ENCODE assay signal across 9 cellular contexts in the genomic region with DNA sequence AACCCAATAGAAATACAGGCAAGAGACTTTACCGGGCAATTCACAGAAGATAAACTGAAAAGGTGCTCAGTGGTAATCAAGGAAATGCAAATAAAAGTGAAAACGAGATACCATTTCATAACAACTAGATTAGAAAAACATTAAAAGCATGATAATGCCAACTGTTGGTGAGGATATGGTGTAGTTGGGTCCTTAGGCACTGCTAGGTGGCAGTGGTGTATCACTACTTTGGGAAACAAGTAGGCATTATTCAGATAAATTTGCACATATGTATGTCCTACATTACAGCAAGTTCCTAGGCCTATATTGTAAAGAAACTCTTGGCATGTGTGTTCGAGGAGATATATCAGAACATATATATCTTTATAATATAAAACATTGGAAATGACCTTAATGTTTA. TPM values are rescaled to one million over a fixed set of nuclear protein-coding genes. Genes with fewer than 3 reads are reported as not detected.
DNase-seq lines count a peak whose midpoint lies in the region; ATAC-seq and TF ChIP-seq lines count a peak whose summit lies in the region.
"Had no signal": no experiment of that assay in that cellular context is flagged by ENCODE, and none has a peak within 500 bp of the region (broad histone marks: within the 10 kb centered on the region; RNA-seq: fewer than 3 reads in every experiment).

No MANE protein-coding gene starts in this region.

- CTCF ChIA-PET in AG04449 (lab: Yijun Ruan, JAX) (no interaction called here), PC-3 (lab: Charles Lee) (interaction anchor here (0.7 kb wide), 1 partner anchor 135 kb away, joined by 6 read pairs; no protein-coding TSS in a partner anchor)

- H3K9me2 ChIP-seq in PC-3 (replicated peaks; ENCODE audit: low read length), result no peaks in the 10 kb centered on the region

- no peaks in the 10 kb centered on the region for H3K27me3 ChIP-seq in PC-3 (ENCODE audit: low read length)
- H3K27me3 ChIP-seq in thyroid gland, result no peaks in the 10 kb centered on the region

- no peak overlapping the region for H3K4me2 ChIP-seq in PC-3 (ENCODE audit: low read length)

- BruUV-seq in PC-3 (replicated peaks; lab: Mats Ljungman, UMichigan), result no TSS peak

- POLR2A ChIA-PET in AG04449 (lab: Yijun Ruan, JAX) (no interaction called here), PC-3 (lab: Charles Lee; ENCODE audit: unreplicated experiment) (interaction anchor here (0.7 kb wide), 1 partner anchor 216 kb away, joined by 5 read pairs; no protein-coding TSS in a partner anchor)

- H3K36me3 ChIP-seq in PC-3 (ENCODE audit: low read depth, low read length) (no peaks in the 10 kb centered on the region), thyroid gland (no peaks in the 10 kb centered on the region)

- DNase-seq in AG04449 (ENCODE audit: low read depth, low spot score) (no peak), PC-3 (peak; percentile 54), epithelial cell of proximal tubule (ENCODE audit: low read depth) (no peak), thyroid gland (no peak), SHP77 (lab: John Stamatoyannopoulos, UW) (no peak)
- DNase-seq in stimulated activated CD4-positive, alpha-beta T cell treated with anti-CD3 and anti-CD28 coated beads, Interleukin-2, amount 100 ng/mL, for 24 hours, result no peak

- TF ChIP-seq POLR2A in thyroid gland (IDR thresholded peaks at IDR 0.05), result no peak

- intact Hi-C loops in PC-3 (cut with micrococcal nuclease), result loop anchor here (2.0 kb wide), 1 partner anchor 183 kb away; no protein-coding TSS in a partner anchor
- intact Hi-C loops in thyroid gland (cut with DNase I), result no loop called here

- no peaks in the 10 kb centered on the region for H3F3A ChIP-seq in PC-3 (ENCODE audit: low read length, unreplicated experiment)

- peak; percentile 85 for ATAC-seq in PC-3
- ATAC-seq in GM21619 (IDR thresholded peaks at IDR 0.05; ENCODE audit: unreplicated experiment), result no peak

- no peaks in the 10 kb centered on the region for H3K79me2 ChIP-seq in PC-3 (ENCODE audit: low read length)

- H3K4me1 ChIP-seq in PC-3 (ENCODE audit: insufficient read depth, low read length), result no peaks in the 10 kb centered on the region
- H3K4me1 ChIP-seq in thyroid gland, result no peaks in the 10 kb centered on the region

- TF ChIP-seq CTCF in AG04449 (IDR thresholded peaks at IDR 0.05; ENCODE audit: insufficient read depth, low read length, missing control alignments), result peak; percentile 26
- 0 out of 2 replicates have a peak, but pooled peaks have one; percentile 12 for TF ChIP-seq CTCF in GM12874 (IDR thresholded peaks at IDR 0.05; ENCODE audit: insufficient read depth, low read depth, low read length)
- TF ChIP-seq CTCF in PC-3 (conservative IDR thresholded peaks at IDR 0.05; ENCODE audit: low read depth, low read length), result peak; percentile 80
- peak; percentile 57 for TF ChIP-seq CTCF in epithelial cell of proximal tubule (conservative IDR thresholded peaks at IDR 0.05; ENCODE audit: low read depth, low read length)
- TF ChIP-seq CTCF in thyroid gland (IDR thresholded peaks at IDR 0.05), result no peak

- H3K4me3 ChIP-seq in AG04449 (ENCODE audit: low read depth, low read length), result no peak overlapping the region
- H3K4me3 ChIP-seq in PC-3 (ENCODE audit: low read length), result no peak overlapping the region
- H3K4me3 ChIP-seq in epithelial cell of proximal tubule (ENCODE audit: low read depth, low read length), result no peak overlapping the region
- H3K4me3 ChIP-seq in thyroid gland (replicated peaks in 1 of 3), result no peak overlapping the region
- H3K4me3 ChIP-seq: lung had no signal

- no peak overlapping the region for H2AFZ ChIP-seq in PC-3 (ENCODE audit: low read length)

- 58 to 64% methylated on average over 3 of the region's 3 CpGs for WGBS in thyroid gland, 2 donors

- no peaks in the 10 kb centered on the region for H3K9me3 ChIP-seq in PC-3 (ENCODE audit: low read length)
- no peaks in the 10 kb centered on the region for H3K9me3 ChIP-seq in thyroid gland

- no peaks in the 10 kb centered on the region for H4K20me1 ChIP-seq in PC-3 (ENCODE audit: low read length)

- H3K9ac ChIP-seq in PC-3 (ENCODE audit: low read length), result no peak overlapping the region

- H3K27ac ChIP-seq in PC-3 (ENCODE audit: low read length) (no peak overlapping the region), thyroid gland (no peak overlapping the region)

RNA-seq across cellular contexts. Expression of a gene that starts 31.0 kb away (rescaled TPM):
- total RNA-seq in PC-3 (2014; rRNA removed) (2.2 and 3.3 TPM in 2 replicates), epithelial cell of proximal tubule (0.98 and 9.6 TPM in 2 replicates), thyroid gland (10 to 100 TPM in 1 of 4 donors, 1 to 10 TPM in 3; 4.9 to 13.6 (median 5.3) TPM)

Comparison
In these comparisons a context has a peak if more than half of its experiments do, and no peak if none do; other contexts are left out.
1. CTCF ChIP-seq: peak in AG04449 (single experiment), GM12874 (single experiment), PC-3 (single experiment) and epithelial cell of proximal tubule (single experiment); none in thyroid gland (0 of 6).